ENCODE assay signal across 17 cellular contexts in genomic region chr16:12344577-12345343, GRCh38.
A peak's percentile ranks its signal among the peaks of the same experiment; 100 is the strongest.
DNase-seq lines count a peak whose midpoint lies in the region; TF ChIP-seq lines count a peak whose summit lies in the region.
"Had no signal": no experiment of that assay in that cellular context is flagged by ENCODE, and none has a peak within 500 bp of the region (broad histone marks: within the 10 kb centered on the region; RNA-seq: fewer than 3 reads in every experiment).

No MANE protein-coding gene starts in this region.

- H3K9me3 ChIP-seq in adipocyte (ENCODE audit: control insufficient read depth, low read length), result no peaks in the 10 kb centered on the region

- CTCF ChIA-PET in GM10248 (lab: Yijun Ruan, JAX), result interaction anchor here (6.7 kb wide), 1 partner anchor 15 kb away, joined by 44 read pairs; no protein-coding TSS in a partner anchor

- H3K4me3 ChIP-seq in adipocyte (ENCODE audit: low read length), result no peak overlapping the region

- H3K27me3 ChIP-seq in adipocyte (replicated peaks; ENCODE audit: control insufficient read depth, insufficient read depth, low read length), result no peaks in the 10 kb centered on the region

- in situ Hi-C loops in KBM-7 (cut with MboI; ENCODE audit: low pct_unique_long_range_greater_than_20kb, low sequenced_read_pairs), result no loop called here

- peak; percentile 42 for DNase-seq in KBM-7
- peak; percentile 82 to 86 for DNase-seq in NOMO-1 (lab: John Stamatoyannopoulos, UW; ENCODE audit: unreplicated experiment in 2 of 2)
- DNase-seq in adipocyte (ENCODE audit: low read depth), result no peak
- DNase-seq in pons (ENCODE audit: low spot score), result peak; percentile 64
- no peak for DNase-seq in NCI-H2107 (lab: John Stamatoyannopoulos, UW)
- DNase-seq in DMS153 treated with DMSO at 0.1 percent for 48 hours (lab: John Stamatoyannopoulos, UW; ENCODE audit: unreplicated experiment), result no peak
- no peak for DNase-seq in GM10248 (ENCODE audit: extremely low spot score)
- DNase-seq: ACHN; AML-193; Calu3; CD4-positive, alpha-beta T cell; DMS79; HFFc6; NCI-H1436; NCI-H2029 treated with DMSO at 0.1 percent for 48 hours; NCI-H524 treated with DMSO at 0.1 percent for 48 hours; NK-92 treated with Interleukin-12 subunit alpha and Interleukin-12 subunit beta, amount 100 ng/mL, for 24 hours had no signal

- H3K9ac ChIP-seq in adipocyte (ENCODE audit: low read length), result peak overlapping the region; percentile 33

- POLR2A ChIA-PET in GM10248 (lab: Yijun Ruan, JAX), result no interaction called here

- peaks cover 30% of the 10 kb centered on the region for H3K4me1 ChIP-seq in adipocyte (ENCODE audit: control insufficient read depth, insufficient read depth, low read length)

- TF ChIP-seq CTCF in GM10248 (IDR thresholded peaks at IDR 0.05; ENCODE audit: control extremely low read depth, extremely low read depth, low read depth, missing control alignments), result no peak

- no peaks in the 10 kb centered on the region for H3K36me3 ChIP-seq in adipocyte (ENCODE audit: control insufficient read depth, insufficient read depth, low read length, severe bottlenecking)

Comparison
In these comparisons a context has a peak if more than half of its experiments do, and no peak if none do; other contexts are left out.
1. DNase-seq: peak in KBM-7 (single experiment), NOMO-1 (2 of 2) and pons (single experiment); none in adipocyte (single experiment), NCI-H2107 (single experiment), DMS153 treated with DMSO at 0.1 percent for 48 hours (single experiment) and GM10248 (single experiment).